In genomic region chr4:21790437-21791029, GRCh38 we compare ENCODE assay signal across 8 cellular contexts.
DNase-seq lines count a peak whose midpoint lies in the region; ATAC-seq, FAIRE-seq and TF ChIP-seq lines count a peak whose summit lies in the region.

No MANE protein-coding gene starts in this region.

- H3K9me3 ChIP-seq in small intestine (ENCODE audit: control insufficient read depth, low read depth): no peaks in the 10 kb centered on the region

- DNase-seq in NCI-H524 (lab: John Stamatoyannopoulos, UW): peak; percentile 7 to 74
- no peak for DNase-seq in NCI-H524 treated with DMSO at 0.1 percent for 48 hours (lab: John Stamatoyannopoulos, UW)
- DNase-seq in NCI-H460 (ENCODE audit: extremely low read depth, low read depth): peak; percentile 34
- peak; percentile 25 to 58 for DNase-seq in erythroblast (lab: John Stamatoyannopoulos, UW)
- peak; percentile 14 for DNase-seq in small intestine
- DNase-seq in activated T-cell treated with anti-CD3 and anti-CD28 coated beads, Interleukin-2, amount 50 U/mL, for 1 hour: no peak
- DNase-seq in activated T-cell treated with anti-CD3 and anti-CD28 coated beads, Interleukin-2, amount 50 U/mL, for 72 hours: no peak

- no peak for TF ChIP-seq POLR2A in erythroblast (IDR thresholded peaks at IDR 0.05; ENCODE audit: low read length)

- no peak overlapping the region for H3K4me3 Mint-ChIP-seq in activated T-cell treated with anti-CD3 and anti-CD28 coated beads, Interleukin-2, amount 50 U/mL, for 72 hours

- no peak for ATAC-seq in HG02678 (IDR thresholded peaks at IDR 0.05; ENCODE audit: unreplicated experiment)
- ATAC-seq in activated T-cell treated with anti-CD3 and anti-CD28 coated beads, Interleukin-2, amount 50 U/mL, for 72 hours (replicated peaks in 1 of 2): no peak

- H3K4me1 ChIP-seq in small intestine (ENCODE audit: control insufficient read depth in 2 of 2, insufficient read depth in 1 of 2, low read depth in 1 of 2, low read length in 1 of 2): no peaks in the 10 kb centered on the region

- no peaks in the 10 kb centered on the region for H3K36me3 Mint-ChIP-seq in activated T-cell treated with anti-CD3 and anti-CD28 coated beads, Interleukin-2, amount 50 U/mL, for 72 hours (ENCODE audit: insufficient read depth in 2 of 2)

- no peaks in the 10 kb centered on the region for H3K9me3 Mint-ChIP-seq in activated T-cell treated with anti-CD3 and anti-CD28 coated beads, Interleukin-2, amount 50 U/mL, for 72 hours

- H3K27me3 ChIP-seq in small intestine (ENCODE audit: control insufficient read depth in 2 of 2, insufficient read depth in 2 of 2, low read length in 2 of 2): no peaks in the 10 kb centered on the region

- no peak overlapping the region for H3K27ac Mint-ChIP-seq in activated T-cell treated with anti-CD3 and anti-CD28 coated beads, Interleukin-2, amount 50 U/mL, for 72 hours

- no peak overlapping the region for H3K4me3 ChIP-seq in small intestine (ENCODE audit: low read depth in 1 of 2, low read length in 2 of 2)

- WGBS in small intestine, 3 donors: 37 to 42% (median 39%) methylated on average over 4 of the region's 4 CpGs

- no peaks in the 10 kb centered on the region for H3K27me3 Mint-ChIP-seq in activated T-cell treated with anti-CD3 and anti-CD28 coated beads, Interleukin-2, amount 50 U/mL, for 72 hours (ENCODE audit: low read depth)

- no peaks in the 10 kb centered on the region for H3K36me3 ChIP-seq in small intestine (ENCODE audit: control insufficient read depth in 2 of 2, insufficient read depth in 2 of 2, low read length in 2 of 2)

- no peak for FAIRE-seq in small intestine (lab: Jason Lieb, UNC)

- no peak overlapping the region for H3K27ac ChIP-seq in small intestine (ENCODE audit: low read depth in 1 of 2, low read length in 1 of 2)

- H3K4me1 Mint-ChIP-seq in activated T-cell treated with anti-CD3 and anti-CD28 coated beads, Interleukin-2, amount 50 U/mL, for 72 hours (ENCODE audit: low read depth): no peaks in the 10 kb centered on the region

Comparison
In these comparisons a context has a peak if more than half of its experiments do, and no peak if none do; other contexts are left out.
1. DNase-seq: peak in NCI-H524 (2 of 2), NCI-H460 (single experiment), erythroblast (2 of 2) and small intestine (single experiment); none in NCI-H524 treated with DMSO at 0.1 percent for 48 hours (single experiment), activated T-cell treated with anti-CD3 and anti-CD28 coated beads, Interleukin-2, amount 50 U/mL, for 1 hour (single experiment) and activated T-cell treated with anti-CD3 and anti-CD28 coated beads, Interleukin-2, amount 50 U/mL, for 72 hours (0 of 2).